Comparison of ENCODE assay signal across 8 cellular contexts in genomic region chr6:30617565-30618269, GRCh38. TPM values are rescaled to one million over a fixed set of nuclear protein-coding genes. Genes with fewer than 3 reads are reported as not detected.
DNase-seq lines count a peak whose midpoint lies in the region; ATAC-seq and TF ChIP-seq lines count a peak whose summit lies in the region.

Gene MRPS18B, plus strand, starts transcription at chr6:30617840. Its CDS starts 26 bp downstream, at chr6:30617866.

- H3K9me3 ChIP-seq in BLaER1 treated with 17β-estradiol and CSF1 and Interleukin-3, amounts not matched to agents 10 nM and 100 nM (replicated peaks in 1 of 11) = no peaks in the 10 kb centered on the region; a peak in 1 of 22 replicates
- H3K9me3 ChIP-seq in liver (ENCODE audit: control insufficient read depth in 4 of 4, low read length in 3 of 4) = no peaks in the 10 kb centered on the region

- peak within 1 kb of the TSS; percentile 71 to 92 (median 84) for H3K4me3 ChIP-seq in BLaER1 treated with 17β-estradiol and CSF1 and Interleukin-3, amounts not matched to agents 10 nM and 100 nM
- H3K4me3 ChIP-seq in liver (ENCODE audit: low read depth in 1 of 3, low read length in 3 of 3) = peak within 1 kb of the TSS; percentile 90 to 97 (median 96)

- H3K9ac ChIP-seq in BLaER1 treated with 17β-estradiol and CSF1 and Interleukin-3, amounts not matched to agents 10 nM and 100 nM = peak within 1 kb of the TSS; percentile 97 to 99 (median 99)
- H3K9ac ChIP-seq in liver (ENCODE audit: low read depth in 1 of 2, low read length in 2 of 2) = peak within 1 kb of the TSS; percentile 99 to 100

- ATAC-seq in GM19372 (IDR thresholded peaks at IDR 0.05; ENCODE audit: low read depth, unreplicated experiment) (peak; percentile 72), HG03558 (IDR thresholded peaks at IDR 0.05; ENCODE audit: extremely low read depth, unreplicated experiment) (peak; percentile 54)

- peak in 1 of 2 donors; percentile 9 for TF ChIP-seq RAD21 in liver (IDR thresholded peaks at IDR 0.05)

- peak; percentile 98 for DNase-seq in NCI-H748 treated with DMSO at 0.1 percent for 48 hours (lab: John Stamatoyannopoulos, UW)
- peak; percentile 97 to 99 for DNase-seq in activated CD4-positive, alpha-beta T cell treated with anti-CD3 and anti-CD28 coated beads, Interleukin-2, amount 50 U/mL, for 4 hours
- peak; percentile 98 for DNase-seq in dermis microvascular lymphatic vessel endothelial cell (ENCODE audit: low read depth in 2 of 2)
- peak; percentile 99 for DNase-seq in stimulated activated CD4-positive, alpha-beta T cell treated with anti-CD3 and anti-CD28 coated beads, Interleukin-4, amount 100 ng/mL, for 24 hours

- no peaks in the 10 kb centered on the region for H3K27me3 ChIP-seq in BLaER1 treated with 17β-estradiol and CSF1 and Interleukin-3, amounts not matched to agents 10 nM and 100 nM
- no peaks in the 10 kb centered on the region for H3K27me3 ChIP-seq in liver (ENCODE audit: control insufficient read depth in 4 of 4, insufficient read depth in 4 of 4, low read length in 3 of 4)

- H3K4me2 ChIP-seq in BLaER1 treated with 17β-estradiol and CSF1 and Interleukin-3, amounts not matched to agents 10 nM and 100 nM = peak within 1 kb of the TSS; percentile 87 to 99 (median 96)

- H4K20me1 ChIP-seq in BLaER1 treated with 17β-estradiol and CSF1 and Interleukin-3, amounts not matched to agents 10 nM and 100 nM = peaks cover 5 to 21% (median 21%) of the 10 kb centered on the region in 11 experiments

- under 1% methylated on average over 34 of the region's 34 CpGs for WGBS in liver

- TF ChIP-seq CTCF in liver (IDR thresholded peaks at IDR 0.05; ENCODE audit: low read depth, low read length, missing input control) = no peak

- peaks cover 47 to 73% (median 60%) of the 10 kb centered on the region in 11 experiments for H3K36me3 ChIP-seq in BLaER1 treated with 17β-estradiol and CSF1 and Interleukin-3, amounts not matched to agents 10 nM and 100 nM
- H3K36me3 ChIP-seq in liver (ENCODE audit: control insufficient read depth in 4 of 4, insufficient read depth in 3 of 4, low read depth in 1 of 4, low read length in 3 of 4) = peaks cover 6 to 22% (median 18%) of the 10 kb centered on the region in 4 donors

- H3K4me1 ChIP-seq in BLaER1 treated with 17β-estradiol and CSF1 and Interleukin-3, amounts not matched to agents 10 nM and 100 nM = peaks cover 30 to 35% (median 33%) of the 10 kb centered on the region in 10 experiments
- peaks cover 2 to 21% (median 14%) of the 10 kb centered on the region in 4 donors for H3K4me1 ChIP-seq in liver (ENCODE audit: control insufficient read depth in 4 of 4, insufficient read depth in 4 of 4, low read length in 3 of 4)

- peak within 1 kb of the TSS; percentile 96 to 99 (median 98) for H3K27ac ChIP-seq in BLaER1 treated with 17β-estradiol and CSF1 and Interleukin-3, amounts not matched to agents 10 nM and 100 nM
- H3K27ac ChIP-seq in liver (ENCODE audit: low read depth in 1 of 2, low read length in 2 of 2) = peak within 1 kb of the TSS; percentile 87 to 95

TF ChIP-seq in liver, 16 proteins besides CTCF, POLR2A, EP300 and RAD21:
- TF ChIP-seq HNF4A (conservative IDR thresholded peaks at IDR 0.05) = peak; percentile 7 to 37
- peak; percentile 11 for TF ChIP-seq ATF3 (IDR thresholded peaks at IDR 0.05)
- no peak for TF ChIP-seq FOXA1 (IDR thresholded peaks at IDR 0.05)
- TF ChIP-seq NR2F2 (IDR thresholded peaks at IDR 0.05) = no peak
- TF ChIP-seq HNF4G (IDR thresholded peaks at IDR 0.05) = no peak
- TF ChIP-seq JUND (IDR thresholded peaks at IDR 0.05) = peak in 1 of 2 donors; percentile 41
- TF ChIP-seq REST (IDR thresholded peaks at IDR 0.05) = peak; percentile 50
- TF ChIP-seq EGR1 (IDR thresholded peaks at IDR 0.05; ENCODE audit: low read depth in 2 of 2) = peak; percentile 66 to 90
- no peak for TF ChIP-seq TAF1 (conservative IDR thresholded peaks at IDR 0.05)
- TF ChIP-seq RXRA (IDR thresholded peaks at IDR 0.05) = peak; percentile 55 to 62
- peak; percentile 77 to 94 for TF ChIP-seq GABPA (IDR thresholded peaks at IDR 0.05 in 1 of 2, conservative IDR thresholded peaks at IDR 0.05 in 1 of 2)
- peak; percentile 68 for TF ChIP-seq SP1 (IDR thresholded peaks at IDR 0.05)
- peak; percentile 98 for TF ChIP-seq YY1 (IDR thresholded peaks at IDR 0.05)
- TF ChIP-seq MAX (IDR thresholded peaks at IDR 0.05) = peak; percentile 96
TF ChIP-seq in liver: peak in this region for 10.

RNA-seq across cellular contexts. Expression of gene MRPS18B, which starts in this region (rescaled TPM):
- total RNA-seq in dermis microvascular lymphatic vessel endothelial cell = 35.9 and 60.9 TPM in 2 replicates
- 10 to 100 TPM; 50.5 to 58.6 TPM for total RNA-seq in liver
- 10 to 100 TPM; 80.2 to 81.9 TPM for polyA plus RNA-seq in liver

Comparison
In these comparisons a context has a peak if more than half of its experiments do, and no peak if none do; other contexts are left out.
1. Peak in every context shown above with its lines: DNase-seq, ATAC-seq, H3K4me3 ChIP-seq and H3K27ac ChIP-seq.